ENCODE assay signal across 14 cellular contexts in genomic region chr9:115691097-115691496, GRCh38.
DNase-seq lines count a peak whose midpoint lies in the region; ATAC-seq and TF ChIP-seq lines count a peak whose summit lies in the region.
"Had no signal": no experiment of that assay in that cellular context is flagged by ENCODE, and none has a peak within 500 bp of the region (broad histone marks: within the 10 kb centered on the region; RNA-seq: fewer than 3 reads in every experiment).

No MANE protein-coding gene starts in this region.

- H3K27ac ChIP-seq in coronary artery, result peak overlapping the region; percentile 14 to 53
- H3K27ac ChIP-seq: KMS-11, suprapubic skin had no signal

- ATAC-seq in GM18520 (IDR thresholded peaks at IDR 0.05; ENCODE audit: unreplicated experiment), result no peak

- no peak overlapping the region for H3K4me3 ChIP-seq in coronary artery
- H3K4me3 ChIP-seq: suprapubic skin had no signal

- peak; percentile 71 for DNase-seq in AG20443 (ENCODE audit: low spot score)
- DNase-seq in MV-4-11 (lab: John Stamatoyannopoulos, UW), result peak; percentile 31
- DNase-seq in coronary artery (ENCODE audit: low spot score), result no peak
- DNase-seq in non-pigmented ciliary epithelial cell (ENCODE audit: low read depth), result peak; percentile 99
- DNase-seq in DMS 273 (lab: John Stamatoyannopoulos, UW; ENCODE audit: unreplicated experiment), result no peak
- no peak for DNase-seq in SIG-M5 (lab: John Stamatoyannopoulos, UW)
- no peak for DNase-seq in NCI-H1092 treated with DMSO at 0.1 percent for 48 hours (lab: John Stamatoyannopoulos, UW)
- DNase-seq: DND-41; endodermal cell; NCI-H526 treated with DMSO at 0.1 percent for 48 hours; stimulated activated CD4-positive, alpha-beta T cell treated with anti-CD3 and anti-CD28 coated beads, Interleukin-2, amount 100 ng/mL, for 24 hours had no signal

- no peak for TF ChIP-seq CTCF in coronary artery (IDR thresholded peaks at IDR 0.05)

Comparison
In these comparisons a context has a peak if more than half of its experiments do, and no peak if none do; other contexts are left out.
1. DNase-seq: peak in AG20443 (single experiment), MV-4-11 (single experiment) and non-pigmented ciliary epithelial cell (single experiment); none in coronary artery (single experiment), DMS 273 (single experiment), SIG-M5 (single experiment) and NCI-H1092 treated with DMSO at 0.1 percent for 48 hours (single experiment).